23 cellular contexts compared by ENCODE assay signal in the genomic region with DNA sequence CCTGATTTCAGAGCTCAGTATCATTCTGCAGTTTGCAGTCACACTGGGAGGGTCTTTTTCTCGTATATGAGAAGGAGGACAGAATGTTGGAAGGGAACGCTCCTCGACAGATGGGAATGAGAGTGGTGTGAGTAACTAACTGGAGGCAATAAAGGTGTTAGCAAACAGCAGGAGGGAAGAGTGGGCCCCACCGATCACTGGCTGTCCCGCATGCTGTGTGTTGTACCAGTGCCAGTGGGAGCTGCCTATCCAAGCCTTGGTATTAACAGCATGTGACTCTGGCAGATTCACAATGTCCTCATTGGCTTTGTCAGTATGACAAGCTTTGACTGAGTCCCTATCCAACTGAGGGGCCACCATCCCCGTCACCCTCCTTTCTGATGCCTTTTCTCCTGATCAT.
DNase-seq lines count a peak whose midpoint lies in the region; ATAC-seq and TF ChIP-seq lines count a peak whose summit lies in the region.
"Had no signal": no experiment of that assay in that cellular context is flagged by ENCODE, and none has a peak within 500 bp of the region (broad histone marks: within the 10 kb centered on the region; RNA-seq: fewer than 3 reads in every experiment).

No MANE protein-coding gene starts in this region.

- no peak overlapping the region for H4K91ac ChIP-seq in neuronal stem cell (ENCODE audit: low read depth, low read length, poor library complexity)

- no peak overlapping the region for H3K14ac ChIP-seq in neuronal stem cell (ENCODE audit: low read length)

- peaks cover 5% of the 10 kb centered on the region for H3K36me3 Mint-ChIP-seq in Caco-2 (ENCODE audit: insufficient read depth, unreplicated experiment)
- H3K36me3 Mint-ChIP-seq: activated naive CD4-positive, alpha-beta T cell treated with anti-CD3 and anti-CD28 coated beads, Interleukin-2, amount 50 U/mL, for 24 hours; naive B cell had no signal

- peak; percentile 35; the same call in 1 of the 2 replicates for TF ChIP-seq EP300 in Ishikawa (IDR thresholded peaks at IDR 0.05; ENCODE audit: borderline replicate concordance)

- H2BK120ac ChIP-seq in neuronal stem cell (ENCODE audit: low read depth, low read length): no peak overlapping the region

- no peak overlapping the region for H4K8ac ChIP-seq in neuronal stem cell (ENCODE audit: low read depth, low read length)

- no peak overlapping the region for H3K4me3 Mint-ChIP-seq in Caco-2 (ENCODE audit: unreplicated experiment)
- H3K4me3 Mint-ChIP-seq: activated CD4-positive, alpha-beta T cell treated with anti-CD3 and anti-CD28 coated beads, Interleukin-2, amount 10 ng/mL, durations not matched to agents 24 days and 14 days; activated naive CD4-positive, alpha-beta T cell treated with anti-CD3 and anti-CD28 coated beads, Interleukin-2, amount 50 U/mL, for 24 hours; T-helper 17 cell had no signal

- H3K4me2 ChIP-seq in neuronal stem cell (ENCODE audit: insufficient read depth, low read length, poor library complexity, severe bottlenecking): no peak overlapping the region

- no peak for ATAC-seq in esophagus mucosa
- ATAC-seq: T-helper 17 cell had no signal

- no peak overlapping the region for H3K23ac ChIP-seq in neuronal stem cell (ENCODE audit: low read depth, low read length, poor library complexity)

- H3K27ac ChIP-seq in neuronal stem cell (replicated peaks; ENCODE audit: low read length): no peak overlapping the region
- no peak overlapping the region for H3K27ac ChIP-seq in RWPE1
- H3K27ac ChIP-seq: ascending aorta, SK-N-MC had no signal

- intact Hi-C loops in Caco-2 (cut with micrococcal nuclease; ENCODE audit: unreplicated experiment): loop anchor here (2.0 to 5.0 kb wide), 2 partner anchors 186 to 264 kb away; a partner anchor contains a TSS

- DNase-seq in Caco-2 (no peak), cerebellum (ENCODE audit: low spot score) (peak; percentile 47), neuronal stem cell (ENCODE audit: low spot score) (no peak), RWPE1 (ENCODE audit: low spot score) (no peak), amniotic stem cell (lab: John Stamatoyannopoulos, UW) (no peak), NCI-H1436 treated with DMSO at 0.1 percent for 48 hours (lab: John Stamatoyannopoulos, UW) (no peak)
- DNase-seq: activated CD4-positive, alpha-beta T cell treated with anti-CD3 and anti-CD28 coated beads, Interleukin-2, amount 10 ng/mL, durations not matched to agents 24 days and 14 days; cerebellar nuclear complex; DMS153; effector memory CD4-positive, alpha-beta T cell; foreskin melanocyte; hypothalamus; Kasumi-1; naive B cell; NCI-H1694 treated with DMSO at 0.1 percent for 48 hours; OCI-M1; stimulated activated CD8-positive, alpha-beta memory T cell treated with anti-CD3 and anti-CD28 coated beads, Interleukin-4, amount 100 ng/mL, for 48 hours; T-helper 17 cell had no signal

- no CpG with 5 or more reads among the region's 6 CpGs for WGBS in neuronal stem cell (ENCODE audit: extremely low coverage in 2 of 2, insufficient read length in 2 of 2, insufficient replicate concordance in 1 of 2), 2 donors

- no TSS peak for BruUV-seq in Caco-2 (replicated peaks; lab: Mats Ljungman, UMichigan)

- H3K36me3 ChIP-seq in Caco-2 (ENCODE audit: control insufficient read depth, insufficient read depth, low read length): no peaks in the 10 kb centered on the region
- H3K36me3 ChIP-seq in neuronal stem cell (replicated peaks in 1 of 2; ENCODE audit: control insufficient read depth in 2 of 2, insufficient read depth in 2 of 2, low read length in 2 of 2): no peaks in the 10 kb centered on the region
- H3K36me3 ChIP-seq: ascending aorta had no signal

- H2AFZ ChIP-seq in neuronal stem cell (ENCODE audit: low read length): no peak overlapping the region

- POLR2A ChIA-PET in Caco-2 (lab: Charles Lee): no interaction called here
- POLR2A ChIA-PET in RWPE1 (lab: Yijun Ruan, JAX; ENCODE audit: low non-redundant PET): no interaction called here

- no peaks in the 10 kb centered on the region for H3K9me3 Mint-ChIP-seq in Caco-2 (ENCODE audit: unreplicated experiment)
- H3K9me3 Mint-ChIP-seq: activated CD4-positive, alpha-beta T cell treated with anti-CD3 and anti-CD28 coated beads, Interleukin-2, amount 10 ng/mL, durations not matched to agents 24 days and 14 days; activated naive CD4-positive, alpha-beta T cell treated with anti-CD3 and anti-CD28 coated beads, Interleukin-2, amount 50 U/mL, for 24 hours; naive B cell had no signal

- CTCF ChIA-PET in Caco-2 (lab: Charles Lee): no interaction called here
- CTCF ChIA-PET in RWPE1 (lab: Yijun Ruan, JAX): no interaction called here

- no peak overlapping the region for H2BK15ac ChIP-seq in neuronal stem cell (ENCODE audit: low read length)

- H3K4ac ChIP-seq in neuronal stem cell (ENCODE audit: low read length): no peak overlapping the region

- H3K27me3 ChIP-seq in Caco-2 (replicated peaks; ENCODE audit: control insufficient read depth, insufficient read depth, low read length): no peaks in the 10 kb centered on the region
- H3K27me3 ChIP-seq in neuronal stem cell (ENCODE audit: control insufficient read depth in 3 of 3, insufficient read depth in 3 of 3, low read depth in 1 of 3, low read length in 3 of 3): peaks cover 0 to 16% (median 0%) of the 10 kb centered on the region in 3 experiments
- H3K27me3 ChIP-seq: ascending aorta had no signal

- H3K4me1 ChIP-seq in Caco-2 (peaks cover 61% of the 10 kb centered on the region), neuronal stem cell (ENCODE audit: control insufficient read depth in 2 of 2, insufficient read depth in 1 of 2, low read depth in 1 of 2, low read length in 2 of 2) (peaks cover 16 to 25% of the 10 kb centered on the region in 2 donors)
- H3K4me1 ChIP-seq: ascending aorta had no signal

- peaks cover 57% of the 10 kb centered on the region for H3K4me1 Mint-ChIP-seq in Caco-2 (ENCODE audit: low read depth, unreplicated experiment)
- H3K4me1 Mint-ChIP-seq: activated naive CD4-positive, alpha-beta T cell treated with anti-CD3 and anti-CD28 coated beads, Interleukin-2, amount 50 U/mL, for 24 hours had no signal

- TF ChIP-seq RAD21 in Ishikawa (IDR thresholded peaks at IDR 0.05; ENCODE audit: low read depth): no peak

- H3K9ac ChIP-seq in neuronal stem cell (ENCODE audit: low read depth, low read length, poor library complexity): no peak overlapping the region

- no peaks in the 10 kb centered on the region for H3K9me3 ChIP-seq in Caco-2
- peaks cover 0 to 4% of the 10 kb centered on the region in 2 donors for H3K9me3 ChIP-seq in neuronal stem cell (replicated peaks in 1 of 2; ENCODE audit: control insufficient read depth in 2 of 2, insufficient read depth in 1 of 2, low read depth in 1 of 2, low read length in 2 of 2)
- H3K9me3 ChIP-seq: ascending aorta had no signal

- H3K27ac Mint-ChIP-seq in Caco-2 (ENCODE audit: unreplicated experiment): peak overlapping the region; percentile 18
- H3K27ac Mint-ChIP-seq: activated CD4-positive, alpha-beta T cell treated with anti-CD3 and anti-CD28 coated beads, Interleukin-2, amount 10 ng/mL, durations not matched to agents 24 days and 14 days; activated naive CD4-positive, alpha-beta T cell treated with anti-CD3 and anti-CD28 coated beads, Interleukin-2, amount 50 U/mL, for 24 hours; T-helper 17 cell had no signal

- no peaks in the 10 kb centered on the region for H3K27me3 Mint-ChIP-seq in Caco-2 (ENCODE audit: insufficient read depth, unreplicated experiment)
- H3K27me3 Mint-ChIP-seq: activated CD4-positive, alpha-beta T cell treated with anti-CD3 and anti-CD28 coated beads, Interleukin-2, amount 10 ng/mL, durations not matched to agents 24 days and 14 days; activated naive CD4-positive, alpha-beta T cell treated with anti-CD3 and anti-CD28 coated beads, Interleukin-2, amount 50 U/mL, for 24 hours; naive B cell; T-helper 17 cell had no signal

- no peak overlapping the region for H2BK5ac ChIP-seq in neuronal stem cell (ENCODE audit: low read length)

- TF ChIP-seq CTCF in Caco-2 (IDR thresholded peaks at IDR 0.05; ENCODE audit: insufficient read depth in 1 of 2, low read depth in 1 of 2, low read length in 1 of 2, severe bottlenecking in 1 of 2, unreplicated experiment in 1 of 2): no peak
- TF ChIP-seq CTCF in RWPE1 (conservative IDR thresholded peaks at IDR 0.05; ENCODE audit: low read depth): no peak

- H3K4me3 ChIP-seq in Caco-2 (ENCODE audit: low read depth, low read length) (no peak overlapping the region), neuronal stem cell (ENCODE audit: low read length in 2 of 2) (no peak overlapping the region)
- H3K4me3 ChIP-seq: ascending aorta, SK-N-MC had no signal

- no peaks in the 10 kb centered on the region for H3K79me1 ChIP-seq in neuronal stem cell (ENCODE audit: low read depth, low read length)

- no peak overlapping the region for H2AK5ac ChIP-seq in neuronal stem cell (ENCODE audit: low read depth, low read length)

- no peak overlapping the region for H2BK12ac ChIP-seq in neuronal stem cell (ENCODE audit: low read length)

- H3K18ac ChIP-seq in neuronal stem cell (ENCODE audit: low read length): peak overlapping the region; percentile 6

TF ChIP-seq in Ishikawa, 13 proteins besides CTCF, POLR2A, EP300 and RAD21 (continues in another document):
- TF ChIP-seq NFIC (IDR thresholded peaks at IDR 0.05) (peak; percentile 53), TEAD4 (IDR thresholded peaks at IDR 0.05) (0 out of 2 replicates have a peak, but pooled peaks have one; percentile 16), CEBPB (IDR thresholded peaks at IDR 0.05) (no peak)
- TF ChIP-seq, protein P1, sequence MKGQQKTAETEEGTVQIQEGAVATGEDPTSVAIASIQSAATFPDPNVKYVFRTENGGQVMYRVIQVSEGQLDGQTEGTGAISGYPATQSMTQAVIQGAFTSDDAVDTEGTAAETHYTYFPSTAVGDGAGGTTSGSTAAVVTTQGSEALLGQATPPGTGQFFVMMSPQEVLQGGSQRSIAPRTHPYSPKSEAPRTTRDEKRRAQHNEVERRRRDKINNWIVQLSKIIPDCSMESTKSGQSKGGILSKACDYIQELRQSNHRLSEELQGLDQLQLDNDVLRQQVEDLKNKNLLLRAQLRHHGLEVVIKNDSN (IDR thresholded peaks at IDR 0.05): peak; percentile 47; the same call in 1 of the 2 replicates
